ENCODE assay signal across 8 cellular contexts in genomic region chr2:110610613-110611250, GRCh38. TPM values are rescaled to one million over a fixed set of nuclear protein-coding genes. Genes with fewer than 3 reads are reported as not detected.
A peak's percentile ranks its signal among the peaks of the same experiment; 100 is the strongest.
DNase-seq lines count a peak whose midpoint lies in the region; ATAC-seq and TF ChIP-seq lines count a peak whose summit lies in the region.
"Not testable (repeated sequence)": the region's sequence is repeated elsewhere in the genome, so short reads cannot be mapped to it uniquely, and the experiment has no call there.

No MANE protein-coding gene starts in this region.

- not testable (repeated sequence) for H3K9ac ChIP-seq in adipocyte (ENCODE audit: low read length)

- BruUV-seq in Panc1 (replicated peaks; lab: Mats Ljungman, UMichigan): not testable (repeated sequence)

- not testable (repeated sequence) for H3K4me1 ChIP-seq in Panc1 (ENCODE audit: control insufficient read depth, insufficient read depth, low read length); adipocyte (ENCODE audit: control insufficient read depth, insufficient read depth, low read length); mucosa of descending colon (ENCODE audit: low read depth); urinary bladder (ENCODE audit: insufficient read depth)

- not testable (repeated sequence) for DNase-seq in Panc1 (ENCODE audit: low read depth, low spot score)
- peak; percentile 58 for DNase-seq in activated CD8-positive, alpha-beta memory T cell treated with anti-CD3 and anti-CD28 coated beads for 24 hours
- DNase-seq in adipocyte (ENCODE audit: low read depth): peak; percentile 32
- peak; percentile 24 for DNase-seq in Right ventricle myocardium superior
- peak in 2 of 3 donors; percentile 17 to 41 for DNase-seq in mucosa of descending colon
- DNase-seq in stimulated activated CD4-positive, alpha-beta T cell treated with anti-CD3 and anti-CD28 coated beads, Interleukin-15, amount 100 ng/mL, for 24 hours: peak; percentile 25

- not testable (repeated sequence) for H3K27ac ChIP-seq in Panc1 (ENCODE audit: low read length); urinary bladder (ENCODE audit: low read depth)

- not testable (repeated sequence) for TF ChIP-seq CTCF in Panc1 (IDR thresholded peaks at IDR 0.05); mucosa of descending colon (IDR thresholded peaks at IDR 0.05)

- not testable (repeated sequence) for H3K9me3 ChIP-seq in Panc1 (ENCODE audit: control insufficient read depth, insufficient read depth, low read depth, low read length); adipocyte (ENCODE audit: control insufficient read depth, low read length); mucosa of descending colon

- in situ Hi-C loops in Panc1 (cut with HindIII; ENCODE audit: low pct_unique_long_range_greater_than_20kb, low sequenced_read_pairs): not testable (repeated sequence)

- intact Hi-C loops in Panc1 (cut with micrococcal nuclease; ENCODE audit: unreplicated experiment); Right ventricle myocardium superior (cut with DNase I); mucosa of descending colon (cut with DNase I, micrococcal nuclease): not testable (repeated sequence)

- H3K27me3 ChIP-seq in Panc1 (ENCODE audit: control insufficient read depth, insufficient read depth, low read length); adipocyte (replicated peaks; ENCODE audit: control insufficient read depth, insufficient read depth, low read length): not testable (repeated sequence)

- ATAC-seq in GM19372 (IDR thresholded peaks at IDR 0.05; ENCODE audit: low read depth, unreplicated experiment) (peak; percentile 40), Panc1 (peak; percentile 91), Right ventricle myocardium superior (ENCODE audit: poor library complexity) (peak; percentile 53), mucosa of descending colon (peak; percentile 48)

- H3K36me3 ChIP-seq in Panc1 (ENCODE audit: control insufficient read depth, insufficient read depth, low read length); adipocyte (ENCODE audit: control insufficient read depth, insufficient read depth, low read length, severe bottlenecking); mucosa of descending colon (ENCODE audit: low read depth); urinary bladder (ENCODE audit: insufficient read depth): not testable (repeated sequence)

- WGBS in urinary bladder: under 1% methylated on average over 47 of the region's 94 CpGs

- POLR2A ChIA-PET in Panc1 (lab: Charles Lee): not testable (repeated sequence)

- CTCF ChIA-PET in Panc1 (lab: Charles Lee): not testable (repeated sequence)

- 0 out of 4 replicates have a peak overlapping the region, but pooled peaks of 1 of the 2 experiments have one; percentile 14 for H3K4me3 ChIP-seq in Panc1 (ENCODE audit: low read depth in 2 of 2, low read length in 2 of 2)
- H3K4me3 ChIP-seq in adipocyte (ENCODE audit: low read length); mucosa of descending colon: not testable (repeated sequence)
- H3K4me3 ChIP-seq in urinary bladder (ENCODE audit: low read depth, low read length): peak overlapping the region; percentile 25

RNA-seq across cellular contexts. Expression of gene RGPD6, which starts 33.7 kb away (rescaled TPM):
- total RNA-seq in Panc1 (2021; ENCODE audit: unreplicated experiment): 38.4 TPM
- polyA plus RNA-seq in Panc1 (2012; ENCODE audit: insufficient read length): 24.1 TPM
- total RNA-seq in Right ventricle myocardium superior: 5.8 TPM
- 10 to 100 TPM; 28.3 to 41.6 (median 29.7) TPM for total RNA-seq in mucosa of descending colon
- total RNA-seq in urinary bladder: 99.4 TPM
- 6.7 TPM for polyA plus RNA-seq in urinary bladder

Comparison
In these comparisons a context has a peak if more than half of its experiments do, and no peak if none do; other contexts are left out.
1. ATAC-seq: peak in every context shown above with its lines; median percentile 91 in Panc1; 53 in Right ventricle myocardium superior; 48 in mucosa of descending colon; 40 in GM19372.